Comparison of ENCODE assay signal across 26 cellular contexts in genomic region chr1:7448986-7449385, GRCh38.
"Had no signal": no experiment of that assay in that cellular context is flagged by ENCODE, and none has a peak within 500 bp of the region (broad histone marks: within the 10 kb centered on the region; RNA-seq: fewer than 3 reads in every experiment).

No MANE protein-coding gene starts in this region.

- H3K9me3 ChIP-seq: neutrophil, pancreas, prostate gland, right lobe of liver, sigmoid colon, spleen, suprapubic skin, testis, tibial artery, transverse colon, upper lobe of right lung, uterus had no signal

- H3K36me3 ChIP-seq: neutrophil, pancreas, prostate gland, right lobe of liver, sigmoid colon, spleen, suprapubic skin, tibial artery, transverse colon, upper lobe of right lung, uterus had no signal

- H3K27ac ChIP-seq: neutrophil, pancreas, prostate gland, right lobe of liver, sigmoid colon, spleen, suprapubic skin, testis, tibial artery, transverse colon, upper lobe of right lung, uterus had no signal

- H3K4me3 ChIP-seq: pancreas, prostate gland, right lobe of liver, sigmoid colon, spleen, suprapubic skin, testis, tibial artery, transverse colon, upper lobe of right lung, uterus had no signal

- DNase-seq: naive thymus-derived CD8-positive, alpha-beta T cell; nephron progenitor cell; nucleus accumbens; right cardiac atrium; right lobe of liver; sigmoid colon; small intestine; spleen; stimulated activated CD4-positive, alpha-beta T cell treated with anti-CD3 and anti-CD28 coated beads, Interleukin-12 subunit alpha, Interleukin-12 subunit beta, amount 100 ng/mL, for 4 hours; stimulated activated CD4-positive, alpha-beta T cell treated with anti-CD3 and anti-CD28 coated beads, Interleukin-1b, Interleukin-23, amount 100 ng/mL, for 48 hours; stimulated activated CD4-positive, alpha-beta T cell treated with anti-CD3 and anti-CD28 coated beads, Interleukin-4, amount 100 ng/mL, for 1 hour; stimulated activated CD4-positive, alpha-beta T cell treated with anti-CD3 and anti-CD28 coated beads, Interleukin-4, amount 100 ng/mL, for 4 hours; stimulated activated CD8-positive, alpha-beta memory T cell treated with anti-CD3 and anti-CD28 coated beads, Interleukin-4, amount 100 ng/mL, for 48 hours; stimulated activated naive CD4-positive, alpha-beta T cell; stimulated activated naive CD8-positive, alpha-beta T cell treated with anti-CD3 and anti-CD28 coated beads, Interleukin-15, amount 100 ng/mL, for 72 hours; stimulated activated naive CD8-positive, alpha-beta T cell treated with anti-CD3 and anti-CD28 coated beads, Interleukin-15, Interleukin-2, amounts not matched to agents 100 U/mL and 50 U/mL, for 24 hours; substantia nigra; testis; tibial artery; transverse colon; upper lobe of right lung; uterus had no signal

- H3K4me1 ChIP-seq: prostate gland, right lobe of liver, sigmoid colon, suprapubic skin, testis, tibial artery, transverse colon, upper lobe of right lung, uterus had no signal

- H3K27me3 ChIP-seq: neutrophil, pancreas, right lobe of liver, sigmoid colon, spleen, suprapubic skin, testis, tibial artery, transverse colon, upper lobe of right lung, uterus had no signal
